8 cellular contexts compared by ENCODE assay signal in genomic region chr14:50559990-50560928, GRCh38. TPM values are rescaled to one million over a fixed set of nuclear protein-coding genes. Genes with fewer than 3 reads are reported as not detected.
DNase-seq lines count a peak whose midpoint lies in the region; ATAC-seq and TF ChIP-seq lines count a peak whose summit lies in the region.

Gene ATL1 (plus strand): TSS chr14:50560145. CDS start chr14:50560266, 121 bp downstream.

- peaks cover 21% of the 10 kb centered on the region for H3K4me1 Mint-ChIP-seq in osteocyte (ENCODE audit: unreplicated experiment)

- H3K9me2 ChIP-seq in MM.1S (replicated peaks; ENCODE audit: insufficient read depth, low read length) = no peaks in the 10 kb centered on the region

- in situ Hi-C loops in GM13976 (cut with MboI; ENCODE audit: low sequenced_read_pairs, unreplicated experiment) = no loop called here

- H3K4me3 Mint-ChIP-seq in osteocyte (ENCODE audit: unreplicated experiment) = peak within 1 kb of the TSS; percentile 89

- peaks cover 14% of the 10 kb centered on the region for H3K27me3 Mint-ChIP-seq in osteocyte (ENCODE audit: unreplicated experiment)

- H3K27me3 ChIP-seq in MM.1S (replicated peaks; ENCODE audit: insufficient read depth, low read length) (no peaks in the 10 kb centered on the region), heart right ventricle (peaks cover 0 to 27% (median 12%) of the 10 kb centered on the region in 7 donors), vagina (no peaks in the 10 kb centered on the region)

- intact Hi-C loops in heart right ventricle (cut with DNase I) = no loop called here
- intact Hi-C loops in vagina (cut with DNase I) = no loop called here

- TF ChIP-seq CTCF in GM13976 (IDR thresholded peaks at IDR 0.05; ENCODE audit: borderline replicate concordance, control extremely low read depth, extremely low read depth, insufficient read depth, missing control alignments) (no peak), MM.1S (IDR thresholded peaks at IDR 0.05; ENCODE audit: low read length) (no peak), heart right ventricle (IDR thresholded peaks at IDR 0.05) (no peak), osteocyte (IDR thresholded peaks at IDR 0.05) (no peak), vagina (IDR thresholded peaks at IDR 0.05) (peak in 1 of 3 experiments; percentile 25)

- no peak within 1 kb of the TSS for H3K27ac ChIP-seq in MM.1S (ENCODE audit: low read length)
- H3K27ac ChIP-seq in SK-N-MC = no peak within 1 kb of the TSS
- peak within 1 kb of the TSS; percentile 98 for H3K27ac ChIP-seq in angular gyrus (ENCODE audit: low read depth, low read length)
- H3K27ac ChIP-seq in heart right ventricle = peak within 1 kb of the TSS; percentile 51 to 90 (median 84)
- peak within 1 kb of the TSS; percentile 88 for H3K27ac ChIP-seq in vagina

- H3K79me2 ChIP-seq in MM.1S (ENCODE audit: low read length) = no peaks in the 10 kb centered on the region

- H2AFZ ChIP-seq in MM.1S (ENCODE audit: low read length) = peak within 1 kb of the TSS; percentile 75

- H3K4me3 ChIP-seq in MM.1S (ENCODE audit: low read length) (peak within 1 kb of the TSS; percentile 70), SK-N-MC (peak within 1 kb of the TSS; percentile 81), heart right ventricle (peak within 1 kb of the TSS; percentile 47 to 82 (median 72)), vagina (peak within 1 kb of the TSS; percentile 60 to 89)

- H3K27ac Mint-ChIP-seq in osteocyte (ENCODE audit: unreplicated experiment) = peak within 1 kb of the TSS; percentile 86

- ATAC-seq in heart right ventricle (peak; percentile 91 to 97 (median 94)), GM18909 (IDR thresholded peaks at IDR 0.05; ENCODE audit: poor library complexity, unreplicated experiment) (no peak)

- H3K9me3 ChIP-seq in MM.1S (replicated peaks; ENCODE audit: insufficient read depth, low read length) (no peaks in the 10 kb centered on the region), SK-N-MC (ENCODE audit: low read depth, low read length) (no peaks in the 10 kb centered on the region), heart right ventricle (no peaks in the 10 kb centered on the region), vagina (no peaks in the 10 kb centered on the region)

- no peaks in the 10 kb centered on the region for H3F3A ChIP-seq in MM.1S (ENCODE audit: insufficient read depth, low read length)

- no peaks in the 10 kb centered on the region for H3K9me3 Mint-ChIP-seq in osteocyte (ENCODE audit: unreplicated experiment)

- DNase-seq in GM13976 (ENCODE audit: low spot score) (peak; percentile 76), MM.1S (no peak), SK-N-MC (ENCODE audit: low read depth, low spot score) (no peak), heart right ventricle (peak; percentile 74), osteocyte (ENCODE audit: extremely low spot score, unreplicated experiment) (peak; percentile 90), vagina (ENCODE audit: extremely low spot score in 2 of 2) (peak in 1 of 2 donors; percentile 88)

- no peaks in the 10 kb centered on the region for H4K20me1 ChIP-seq in MM.1S (ENCODE audit: insufficient read depth, low read length)

- H3K4me1 ChIP-seq in MM.1S (ENCODE audit: low read length) (no peaks in the 10 kb centered on the region), heart right ventricle (peaks cover 0 to 15% (median 9%) of the 10 kb centered on the region in 9 donors), vagina (no peaks in the 10 kb centered on the region)

- WGBS in heart right ventricle, 2 donors = 0 to 1% methylated on average over 65 to 66 of the region's 66 CpGs

- no peaks in the 10 kb centered on the region for H3K36me3 Mint-ChIP-seq in osteocyte (ENCODE audit: unreplicated experiment)

- peak in 1 of 2 donors; percentile 5 for TF ChIP-seq POLR2A in vagina (IDR thresholded peaks at IDR 0.05)

- peak within 1 kb of the TSS; percentile 69 for H3K4me2 ChIP-seq in MM.1S (ENCODE audit: low read depth, low read length)

- H3K9ac ChIP-seq in MM.1S (ENCODE audit: low read length) (no peak within 1 kb of the TSS; the same call in 1 of the 2 replicates), SK-N-MC (ENCODE audit: insufficient read length) (peak within 1 kb of the TSS; percentile 59)

- H3K36me3 ChIP-seq in MM.1S (replicated peaks; ENCODE audit: insufficient read depth, low read length) = no peaks in the 10 kb centered on the region
- H3K36me3 ChIP-seq in SK-N-MC (ENCODE audit: insufficient read depth, low read length) = no peaks in the 10 kb centered on the region
- H3K36me3 ChIP-seq in heart right ventricle = no peaks in the 10 kb centered on the region
- H3K36me3 ChIP-seq in vagina = no peaks in the 10 kb centered on the region

RNA-seq across cellular contexts. Expression of gene ATL1, which starts in this region (rescaled TPM):
- total RNA-seq in heart right ventricle (1 to 10 TPM in 4 of 10 donors, under 1 TPM in 6; 0.42 to 2.0 (median 0.86) TPM), osteocyte (7.4 and 10.0 TPM in 2 replicates), vagina (6.9 TPM)
- 1 to 10 TPM in 1 of 2 donors, under 1 TPM in 1; 0.51 to 1.1 TPM for polyA plus RNA-seq in heart right ventricle

Comparison
In these comparisons a context has a peak if more than half of its experiments do, and no peak if none do; other contexts are left out.
1. DNase-seq: peak in GM13976 (single experiment), heart right ventricle (2 of 2) and osteocyte (single experiment); none in MM.1S (single experiment) and SK-N-MC (single experiment).
2. H3K27ac ChIP-seq: peak in angular gyrus (single experiment), heart right ventricle (10 of 10) and vagina (single experiment); none in MM.1S (single experiment) and SK-N-MC (single experiment).
3. Peak in every context shown above with its lines, with median percentiles within 50 percentile points of each other: H3K4me3 ChIP-seq.